In the genomic region with DNA sequence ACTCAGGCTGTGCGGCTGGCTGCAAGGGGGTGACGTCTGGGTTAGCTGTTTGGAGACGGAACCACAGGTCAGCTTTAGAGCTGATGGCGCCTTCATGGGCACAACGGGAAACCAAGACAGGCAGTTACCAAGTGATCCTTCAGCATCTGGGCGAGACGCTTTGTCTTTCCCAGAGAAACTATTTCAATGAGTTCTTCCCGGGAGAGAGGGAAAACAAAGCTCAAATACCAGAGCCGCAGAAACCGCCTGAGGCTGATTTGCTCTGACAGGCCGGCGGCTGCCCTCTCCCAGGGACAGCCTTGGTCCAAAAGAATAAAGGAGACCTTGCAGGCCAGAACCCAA, we compare ENCODE assay signal across 25 cellular contexts.
DNase-seq lines count a peak whose midpoint lies in the region; ATAC-seq and TF ChIP-seq lines count a peak whose summit lies in the region.
"Had no signal": no experiment of that assay in that cellular context is flagged by ENCODE, and none has a peak within 500 bp of the region (broad histone marks: within the 10 kb centered on the region; RNA-seq: fewer than 3 reads in every experiment).

No MANE protein-coding gene starts in this region.

- no peak overlapping the region for H3K23ac ChIP-seq in neuronal stem cell (ENCODE audit: low read depth, low read length, poor library complexity)

- TF ChIP-seq CTCF in GM23338 (conservative IDR thresholded peaks at IDR 0.05; ENCODE audit: low read depth in 2 of 2) (no peak), body of pancreas (IDR thresholded peaks at IDR 0.05) (no peak)

- H2BK5ac ChIP-seq in neuronal stem cell (ENCODE audit: low read length), result no peak overlapping the region

- H4K8ac ChIP-seq in neuronal stem cell (ENCODE audit: low read depth, low read length), result no peak overlapping the region

- no peak overlapping the region for H2AK5ac ChIP-seq in neuronal stem cell (ENCODE audit: low read depth, low read length)

- 42% methylated on average over 11 to 12 of the region's 12 CpGs for WGBS in body of pancreas, 2 donors
- no CpG with 5 or more reads among the region's 12 CpGs for WGBS in neuronal stem cell (ENCODE audit: extremely low coverage in 2 of 2, insufficient read length in 2 of 2, insufficient replicate concordance in 1 of 2), 2 donors

- no peaks in the 10 kb centered on the region for H3K79me2 ChIP-seq in GM23338 (replicated peaks; ENCODE audit: insufficient read depth)

- no peak overlapping the region for H3K4me3 Mint-ChIP-seq in GM23338
- no peak overlapping the region for H3K4me3 Mint-ChIP-seq in T-helper 2 cell treated with Interferon-gamma antibody and Interleukin-4, amounts not matched to agents 5 μg/mL and 100 μg/mL, for 36 hours
- H3K4me3 Mint-ChIP-seq: activated B cell treated with CpG ODN at 0.5 μM for 24 hours; activated CD8-positive, alpha-beta T cell treated with anti-CD3 and anti-CD28 coated beads, Interleukin-2, amount 10 ng/mL, durations not matched to agents 7 days and 5 days; activated naive CD8-positive, alpha-beta T cell; CD8-positive, alpha-beta memory T cell; stimulated activated naive CD8-positive, alpha-beta T cell treated with anti-CD3 and anti-CD28 coated beads, Interleukin-15, Interleukin-2, amounts not matched to agents 100 ng/mL and 50 ng/mL, for 24 hours; T-helper 17 cell had no signal

- H3K4me1 ChIP-seq in GM23338 (ENCODE audit: insufficient read depth) (0 out of 2 replicates have a peak, but pooled peaks cover under 1% of the 10 kb centered on the region), body of pancreas (peaks cover 87% of the 10 kb centered on the region), neuronal stem cell (ENCODE audit: control insufficient read depth in 2 of 2, insufficient read depth in 1 of 2, low read depth in 1 of 2, low read length in 2 of 2) (peaks cover 8 to 11% of the 10 kb centered on the region in 2 donors)

- no peak overlapping the region for H2BK120ac ChIP-seq in neuronal stem cell (ENCODE audit: low read depth, low read length)

- H3K4me1 Mint-ChIP-seq in GM23338, result peaks cover 7% of the 10 kb centered on the region; the same call in 2 of the 3 replicates
- H3K4me1 Mint-ChIP-seq in T-helper 2 cell treated with Interferon-gamma antibody and Interleukin-4, amounts not matched to agents 5 μg/mL and 100 μg/mL, for 36 hours (ENCODE audit: low read depth), result peaks cover 21% of the 10 kb centered on the region

- H3K4me3 ChIP-seq in GM23338 (no peak overlapping the region), body of pancreas (no peak overlapping the region), neuronal stem cell (ENCODE audit: low read length in 2 of 2) (no peak overlapping the region)
- H3K4me3 ChIP-seq: heart left ventricle, sigmoid colon, SJCRH30 had no signal

- H3K27me3 ChIP-seq in GM23338 (ENCODE audit: insufficient read depth) (no peaks in the 10 kb centered on the region), body of pancreas (no peaks in the 10 kb centered on the region), neuronal stem cell (ENCODE audit: control insufficient read depth in 3 of 3, insufficient read depth in 3 of 3, low read depth in 1 of 3, low read length in 3 of 3) (peaks cover 0 to 5% (median 0%) of the 10 kb centered on the region in 3 experiments)
- H3K27me3 ChIP-seq: heart left ventricle, sigmoid colon, SJCRH30 had no signal

- H3K27ac ChIP-seq in GM23338 (ENCODE audit: low read depth) (no peak overlapping the region), body of pancreas (peak overlapping the region; percentile 45 to 83 (median 78)), neuronal stem cell (replicated peaks; ENCODE audit: low read length) (peak overlapping the region; percentile 6)
- H3K27ac ChIP-seq: sigmoid colon, SJCRH30 had no signal

- H3K4ac ChIP-seq in neuronal stem cell (ENCODE audit: low read length), result no peak overlapping the region

- H3K4me2 ChIP-seq in GM23338, result no peak overlapping the region
- H3K4me2 ChIP-seq in neuronal stem cell (ENCODE audit: insufficient read depth, low read length, poor library complexity, severe bottlenecking), result no peak overlapping the region

- DNase-seq in GM23338 (ENCODE audit: low spot score), result peak; percentile 49
- no peak for DNase-seq in body of pancreas
- DNase-seq in islet precursor cell, result peak; percentile 94
- DNase-seq in neuronal stem cell (ENCODE audit: low spot score), result peak; percentile 24
- DNase-seq in T-helper 2 cell treated with Interferon-gamma antibody and Interleukin-4, amounts not matched to agents 5 μg/mL and 100 μg/mL, for 36 hours (ENCODE audit: low spot score), result no peak
- no peak for DNase-seq in activated CD8-positive, alpha-beta memory T cell treated with anti-CD3 and anti-CD28 coated beads, Interleukin-2, amount 50 U/mL, for 48 hours
- DNase-seq in NCI-H82 treated with DMSO at 0.1 percent for 48 hours (lab: John Stamatoyannopoulos, UW; ENCODE audit: unreplicated experiment), result no peak
- DNase-seq: activated B cell treated with CpG ODN at 0.5 μM for 24 hours; activated CD8-positive, alpha-beta T cell treated with anti-CD3 and anti-CD28 coated beads, Interleukin-2, amount 10 ng/mL, durations not matched to agents 7 days and 5 days; activated T-cell treated with anti-CD3 and anti-CD28 coated beads, Interleukin-2, amount 50 U/mL, for 48 hours; CD8-positive, alpha-beta memory T cell; effector memory CD4-positive, alpha-beta T cell; GOT3; Karpas-422; midbrain; NCI-H1105 treated with DMSO at 0.1 percent for 48 hours; NCI-H69; sigmoid colon; SJCRH30; stimulated activated CD4-positive, alpha-beta T cell treated with anti-CD3 and anti-CD28 coated beads, Interleukin-1b, Interleukin-23, amount 100 ng/mL, for 48 hours; T-helper 17 cell had no signal

- no peaks in the 10 kb centered on the region for H4K20me1 ChIP-seq in GM23338 (replicated peaks; ENCODE audit: insufficient read depth)

- H2AFZ ChIP-seq in GM23338 (no peak overlapping the region), neuronal stem cell (ENCODE audit: low read length) (peak overlapping the region; percentile 60)

- H3K9me3 ChIP-seq in body of pancreas (no peaks in the 10 kb centered on the region), neuronal stem cell (replicated peaks in 1 of 2; ENCODE audit: control insufficient read depth in 2 of 2, insufficient read depth in 1 of 2, low read depth in 1 of 2, low read length in 2 of 2) (no peaks in the 10 kb centered on the region)
- H3K9me3 ChIP-seq: heart left ventricle, sigmoid colon, SJCRH30 had no signal

- peak overlapping the region; percentile 34 for H4K91ac ChIP-seq in neuronal stem cell (ENCODE audit: low read depth, low read length, poor library complexity)

- no peak overlapping the region for H2BK15ac ChIP-seq in neuronal stem cell (ENCODE audit: low read length)

- intact Hi-C loops in body of pancreas (cut with DNase I), result loop anchor here (5.0 kb wide), 1 partner anchor 352 kb away; no protein-coding TSS in a partner anchor

- ATAC-seq in GM23338, result peak; percentile 22; the same call in 2 of the 3 replicates
- ATAC-seq in body of pancreas, result peak; percentile 8
- ATAC-seq in HG02840 (IDR thresholded peaks at IDR 0.05; ENCODE audit: low FRiP score, unreplicated experiment), result no peak
- ATAC-seq: activated CD8-positive, alpha-beta T cell treated with anti-CD3 and anti-CD28 coated beads, Interleukin-2, amount 10 ng/mL, durations not matched to agents 7 days and 5 days; heart left ventricle; T-helper 17 cell had no signal

- H3K36me3 ChIP-seq in GM23338 (ENCODE audit: insufficient read depth) (no peaks in the 10 kb centered on the region), body of pancreas (replicated peaks in 1 of 2; ENCODE audit: insufficient read depth in 1 of 2, low read depth in 2 of 2) (no peaks in the 10 kb centered on the region), neuronal stem cell (replicated peaks in 1 of 2; ENCODE audit: control insufficient read depth in 2 of 2, insufficient read depth in 2 of 2, low read length in 2 of 2) (no peaks in the 10 kb centered on the region)
- H3K36me3 ChIP-seq: heart left ventricle, sigmoid colon, SJCRH30 had no signal

- H3K18ac ChIP-seq in neuronal stem cell (ENCODE audit: low read length), result peak overlapping the region; percentile 80

- H3K27ac Mint-ChIP-seq in GM23338, result no peak overlapping the region
- H3K27ac Mint-ChIP-seq in T-helper 2 cell treated with Interferon-gamma antibody and Interleukin-4, amounts not matched to agents 5 μg/mL and 100 μg/mL, for 36 hours, result no peak overlapping the region
- H3K27ac Mint-ChIP-seq: activated B cell treated with CpG ODN at 0.5 μM for 24 hours; activated CD8-positive, alpha-beta T cell treated with anti-CD3 and anti-CD28 coated beads, Interleukin-2, amount 10 ng/mL, durations not matched to agents 7 days and 5 days; activated naive CD8-positive, alpha-beta T cell; stimulated activated naive CD8-positive, alpha-beta T cell treated with anti-CD3 and anti-CD28 coated beads, Interleukin-15, Interleukin-2, amounts not matched to agents 100 ng/mL and 50 ng/mL, for 24 hours; T-helper 17 cell had no signal

- H3K9ac ChIP-seq in neuronal stem cell (ENCODE audit: low read depth, low read length, poor library complexity), result no peak overlapping the region

- no peaks in the 10 kb centered on the region for H3K79me1 ChIP-seq in neuronal stem cell (ENCODE audit: low read depth, low read length)

- H3K36me3 Mint-ChIP-seq in GM23338 (ENCODE audit: low read depth), result no peaks in the 10 kb centered on the region
- no peaks in the 10 kb centered on the region for H3K36me3 Mint-ChIP-seq in T-helper 2 cell treated with Interferon-gamma antibody and Interleukin-4, amounts not matched to agents 5 μg/mL and 100 μg/mL, for 36 hours (ENCODE audit: low read depth)
- H3K36me3 Mint-ChIP-seq: activated naive CD8-positive, alpha-beta T cell had no signal

- H3K9me3 Mint-ChIP-seq in GM23338, result no peaks in the 10 kb centered on the region
- no peaks in the 10 kb centered on the region for H3K9me3 Mint-ChIP-seq in T-helper 2 cell treated with Interferon-gamma antibody and Interleukin-4, amounts not matched to agents 5 μg/mL and 100 μg/mL, for 36 hours
- H3K9me3 Mint-ChIP-seq: activated B cell treated with CpG ODN at 0.5 μM for 24 hours; CD8-positive, alpha-beta memory T cell; stimulated activated naive CD8-positive, alpha-beta T cell treated with anti-CD3 and anti-CD28 coated beads, Interleukin-15, Interleukin-2, amounts not matched to agents 100 ng/mL and 50 ng/mL, for 24 hours had no signal

- no peak overlapping the region for H3K14ac ChIP-seq in neuronal stem cell (ENCODE audit: low read length)

- TF ChIP-seq POLR2A in body of pancreas (IDR thresholded peaks at IDR 0.05), result no peak

- H3K9me2 ChIP-seq in GM23338 (ENCODE audit: insufficient read depth), result peaks cover 4% of the 10 kb centered on the region; the same call in 1 of the 2 replicates

- peaks cover 1% of the 10 kb centered on the region for H3K27me3 Mint-ChIP-seq in GM23338 (ENCODE audit: insufficient read depth, low read depth, poor library complexity)
- no peaks in the 10 kb centered on the region for H3K27me3 Mint-ChIP-seq in T-helper 2 cell treated with Interferon-gamma antibody and Interleukin-4, amounts not matched to agents 5 μg/mL and 100 μg/mL, for 36 hours (ENCODE audit: low read depth)
- H3K27me3 Mint-ChIP-seq: activated B cell treated with CpG ODN at 0.5 μM for 24 hours; activated naive CD8-positive, alpha-beta T cell; stimulated activated naive CD8-positive, alpha-beta T cell treated with anti-CD3 and anti-CD28 coated beads, Interleukin-15, Interleukin-2, amounts not matched to agents 100 ng/mL and 50 ng/mL, for 24 hours; T-helper 17 cell had no signal

- H3F3A ChIP-seq in GM23338 (replicated peaks; ENCODE audit: low read depth), result no peaks in the 10 kb centered on the region

- H2BK12ac ChIP-seq in neuronal stem cell (ENCODE audit: low read length), result no peak overlapping the region

Comparison
In these comparisons a context has a peak if more than half of its experiments do, and no peak if none do; other contexts are left out.
1. DNase-seq: peak in GM23338 (single experiment), islet precursor cell (single experiment) and neuronal stem cell (single experiment); none in body of pancreas (0 of 4), T-helper 2 cell treated with Interferon-gamma antibody and Interleukin-4, amounts not matched to agents 5 μg/mL and 100 μg/mL, for 36 hours (single experiment), activated CD8-positive, alpha-beta memory T cell treated with anti-CD3 and anti-CD28 coated beads, Interleukin-2, amount 50 U/mL, for 48 hours (single experiment) and NCI-H82 treated with DMSO at 0.1 percent for 48 hours (single experiment).